8 cellular contexts compared by ENCODE assay signal in the genomic region with DNA sequence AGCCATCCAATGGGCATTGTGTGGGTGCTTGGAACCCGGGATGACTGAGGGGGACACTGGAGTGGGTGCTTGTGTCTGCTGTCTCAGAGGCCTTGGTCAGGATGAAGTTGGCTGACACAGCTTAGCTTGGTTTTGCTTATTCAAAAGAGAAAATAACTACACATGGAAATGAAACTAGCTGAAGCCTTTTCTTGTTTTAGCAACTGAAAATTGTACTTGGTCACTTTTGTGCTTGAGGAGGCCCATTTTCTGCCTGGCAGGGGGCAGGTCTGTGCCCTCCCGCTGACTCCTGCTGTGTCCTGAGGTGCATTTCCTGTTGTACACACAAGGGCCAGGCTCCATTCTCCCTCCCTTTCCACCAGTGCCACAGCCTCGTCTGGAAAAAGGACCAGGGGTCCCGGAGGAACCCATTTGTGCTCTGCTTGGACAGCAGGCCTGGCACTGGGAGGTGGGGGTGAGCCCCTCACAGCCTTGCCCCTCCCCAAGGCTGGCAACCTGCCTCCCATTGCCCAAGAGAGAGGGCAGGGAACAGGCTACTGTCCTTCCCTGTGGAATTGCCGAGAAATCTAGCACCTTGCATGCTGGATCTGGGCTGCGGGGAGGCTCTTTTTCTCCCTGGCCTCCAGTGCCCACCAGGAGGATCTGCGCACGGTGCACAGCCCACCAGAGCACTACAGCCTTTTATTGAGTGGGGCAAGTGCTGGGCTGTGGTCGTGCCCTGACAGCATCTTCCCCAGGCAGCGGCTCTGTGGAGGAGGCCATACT. TPM values are rescaled to one million over a fixed set of nuclear protein-coding genes. Genes with fewer than 3 reads are reported as not detected.
DNase-seq lines count a peak whose midpoint lies in the region; ATAC-seq and TF ChIP-seq lines count a peak whose summit lies in the region.

No MANE protein-coding gene starts in this region.

- H3K27ac ChIP-seq in Panc1 (ENCODE audit: low read length) (peak overlapping the region; percentile 79), stomach (peak overlapping the region in 4 of 5 donors; percentile 21 to 79 (median 62))

- H3K36me3 ChIP-seq in Panc1 (ENCODE audit: control insufficient read depth, insufficient read depth, low read length) (0 out of 2 replicates have a peak, but pooled peaks cover 4% of the 10 kb centered on the region), stomach (peaks cover 0 to 87% (median 74%) of the 10 kb centered on the region in 4 donors)

- DNase-seq in NCI-H2081 (lab: John Stamatoyannopoulos, UW) (peak; percentile 23 to 28), NCI-H2081 treated with DMSO at 0.1 percent for 48 hours (lab: John Stamatoyannopoulos, UW) (no peak), Panc1 (ENCODE audit: low read depth, low spot score) (no peak), stomach (no peak), AML-193 (lab: John Stamatoyannopoulos, UW) (no peak), iPS-NIHi11 (ENCODE audit: low spot score) (no peak), HuH-7 (ENCODE audit: low spot score) (no peak)

- peak; percentile 47 for ATAC-seq in HG02610 (IDR thresholded peaks at IDR 0.05; ENCODE audit: unreplicated experiment)
- 0 out of 2 replicates have a peak, but pooled peaks have one; percentile 9 for ATAC-seq in Panc1

- no peak for TF ChIP-seq EP300 in stomach (IDR thresholded peaks at IDR 0.05)

- H3K4me1 ChIP-seq in Panc1 (ENCODE audit: control insufficient read depth, insufficient read depth, low read length), result peaks cover 75% of the 10 kb centered on the region
- peaks cover 17 to 36% (median 36%) of the 10 kb centered on the region in 4 donors for H3K4me1 ChIP-seq in stomach

- intact Hi-C loops in Panc1 (cut with micrococcal nuclease; ENCODE audit: unreplicated experiment), result loop anchor here (10.0 kb wide), 1 partner anchor 303 kb away; a partner anchor contains a TSS
- intact Hi-C loops in stomach (cut with DNase I; ENCODE audit: low total_unique reads), result loop anchor here (5.0 kb wide), 1 partner anchor 100 kb away; no protein-coding TSS in a partner anchor

- TF ChIP-seq CTCF in Panc1 (IDR thresholded peaks at IDR 0.05), result no peak
- no peak for TF ChIP-seq CTCF in stomach (IDR thresholded peaks at IDR 0.05)

- BruUV-seq in Panc1 (replicated peaks; lab: Mats Ljungman, UMichigan), result TSS peak; percentile 81

- WGBS in stomach, 5 donors, result 81 to 87% (median 83%) methylated on average over 5 to 10 of the region's 10 CpGs

- in situ Hi-C loops in Panc1 (cut with HindIII; ENCODE audit: low pct_unique_long_range_greater_than_20kb, low sequenced_read_pairs), result no loop called here

- no peak for TF ChIP-seq POLR2A in stomach (IDR thresholded peaks at IDR 0.05)

- POLR2A ChIA-PET in Panc1 (lab: Charles Lee), result no interaction called here

- H3K27me3 ChIP-seq in Panc1 (ENCODE audit: control insufficient read depth, insufficient read depth, low read length) (no peaks in the 10 kb centered on the region), stomach (no peaks in the 10 kb centered on the region)

- no peaks in the 10 kb centered on the region for H3K9me3 ChIP-seq in Panc1 (ENCODE audit: control insufficient read depth, insufficient read depth, low read depth, low read length)
- no peaks in the 10 kb centered on the region for H3K9me3 ChIP-seq in stomach

- CTCF ChIA-PET in Panc1 (lab: Charles Lee), result no interaction called here

- H3K4me3 ChIP-seq in Panc1 (ENCODE audit: low read depth in 2 of 2, low read length in 2 of 2) (no peak overlapping the region), stomach (no peak overlapping the region)

RNA-seq across cellular contexts. Expression of a gene that starts 49.4 kb away (rescaled TPM):
- total RNA-seq in Panc1 (2021; ENCODE audit: unreplicated experiment), result 220 TPM
- polyA plus RNA-seq in Panc1 (2012; ENCODE audit: insufficient read length), result 308 TPM
- 100 to 1,000 TPM in 2 of 5 donors, 10 to 100 TPM in 3; 34.4 to 116 (median 78.8) TPM for total RNA-seq in stomach
- 10 to 100 TPM; 23.1 to 34.0 (median 28.8) TPM for polyA plus RNA-seq in stomach

Comparison
In these comparisons a context has a peak if more than half of its experiments do, and no peak if none do; other contexts are left out.
1. DNase-seq: peak in NCI-H2081 (2 of 2); none in NCI-H2081 treated with DMSO at 0.1 percent for 48 hours (single experiment), Panc1 (single experiment), stomach (single experiment), AML-193 (0 of 2), iPS-NIHi11 (single experiment) and HuH-7 (single experiment).